In the genomic region with DNA sequence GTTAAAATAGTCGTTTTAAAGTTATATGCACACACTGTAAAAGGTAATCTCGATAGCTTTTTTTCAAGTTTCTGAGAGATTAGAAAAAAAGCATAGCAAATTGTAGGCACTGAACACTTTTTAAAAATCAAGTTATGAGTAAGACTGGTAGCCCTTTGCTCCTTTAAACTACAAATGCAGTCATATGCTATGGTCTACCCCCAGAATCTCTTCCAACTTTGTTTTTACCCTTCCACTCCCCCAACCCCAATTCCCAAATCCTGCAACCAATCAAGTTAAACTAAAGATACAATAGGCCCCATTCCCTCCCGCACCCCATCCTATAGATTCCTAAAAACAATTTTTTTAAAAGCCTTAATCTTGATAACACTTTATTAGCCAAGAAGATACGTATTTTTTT, we compare ENCODE assay signal across 8 cellular contexts. TPM values are rescaled to one million over a fixed set of nuclear protein-coding genes. Genes with fewer than 3 reads are reported as not detected.
A peak's percentile ranks its signal among the peaks of the same experiment; 100 is the strongest.
DNase-seq lines count a peak whose midpoint lies in the region; ATAC-seq, FAIRE-seq and TF ChIP-seq lines count a peak whose summit lies in the region.

No MANE protein-coding gene starts in this region.

- in situ Hi-C loops in astrocyte of the spinal cord (cut with HindIII; ENCODE audit: low sequenced_read_pairs), result no loop called here

- WGBS in spleen, 5 donors, result 40 to 47% (median 44%) methylated on average over 4 of the region's 4 CpGs
- WGBS in testis, 2 donors, result 16 to 24% methylated on average over 4 of the region's 4 CpGs

- FAIRE-seq in kidney (lab: Jason Lieb, UNC), result no peak

- H3K4me1 ChIP-seq in kidney (ENCODE audit: control insufficient read depth in 1 of 2, insufficient read depth in 1 of 2, low read depth in 1 of 2, low read length in 2 of 2) (peaks cover 5 to 9% of the 10 kb centered on the region in 2 donors), spleen (peaks cover 0 to 70% (median 27%) of the 10 kb centered on the region in 6 donors), testis (peaks cover 15% of the 10 kb centered on the region)

- TF ChIP-seq CTCF in HFF-Myc (IDR thresholded peaks at IDR 0.05; ENCODE audit: low read depth, low read length, missing control alignments) (no peak), astrocyte of the spinal cord (IDR thresholded peaks at IDR 0.05; ENCODE audit: low read depth, low read length) (no peak), kidney (IDR thresholded peaks at IDR 0.05; ENCODE audit: borderline replicate concordance, extremely low read depth, insufficient read depth) (no peak), spleen (IDR thresholded peaks at IDR 0.05 in 8 of 11, conservative IDR thresholded peaks at IDR 0.05 in 3 of 11) (no peak), testis (IDR thresholded peaks at IDR 0.05) (no peak)

- H3K9me3 ChIP-seq in kidney (ENCODE audit: control insufficient read depth in 1 of 2, low read length in 2 of 2) (no peaks in the 10 kb centered on the region), spleen (no peaks in the 10 kb centered on the region), testis (no peaks in the 10 kb centered on the region)

- H3K27me3 ChIP-seq in spleen (replicated peaks in 1 of 7) (peaks cover 0 to 8% (median 0%) of the 10 kb centered on the region in 7 donors), testis (no peaks in the 10 kb centered on the region)

- TF ChIP-seq POLR2A in spleen (IDR thresholded peaks at IDR 0.05) (no peak), testis (IDR thresholded peaks at IDR 0.05) (no peak)

- intact Hi-C loops in kidney (cut with DNase I) (no loop called here), spleen (cut with DNase I; ENCODE audit: low total_unique reads) (no loop called here), testis (cut with DNase I; ENCODE audit: low total_unique reads) (no loop called here)

- ATAC-seq in GM21737 (IDR thresholded peaks at IDR 0.05; ENCODE audit: unreplicated experiment), result no peak

- H3K4me3 ChIP-seq in HFF-Myc (replicated peaks; ENCODE audit: low read depth, low read length) (peak overlapping the region; percentile 72), astrocyte of the spinal cord (ENCODE audit: low read depth, low read length) (peak overlapping the region; percentile 58), kidney (ENCODE audit: low read length in 2 of 2) (peak overlapping the region; percentile 89 to 90), spleen (peak overlapping the region in 6 of 8 donors; percentile 56 to 77 (median 62)), testis (peak overlapping the region in 1 of 2 donors; percentile 78)

- peak overlapping the region; percentile 2 to 98 for H3K9ac ChIP-seq in kidney (ENCODE audit: low read length in 2 of 2)

- H3K27ac ChIP-seq in kidney (ENCODE audit: low read depth in 2 of 2, low read length in 2 of 2) (no peak overlapping the region), spleen (peak overlapping the region in 6 of 8 donors; percentile 93 to 98 (median 96)), testis (peak overlapping the region in 1 of 2 donors; percentile 99)

- DNase-seq in HFF-Myc (ENCODE audit: extremely low read depth, low read depth) (no peak), astrocyte of the spinal cord (ENCODE audit: low read depth, low spot score) (no peak), kidney (no peak), spleen (no peak), HCEC 1CT (no peak), testis (no peak), AML-193 (lab: John Stamatoyannopoulos, UW) (no peak)

- no peaks in the 10 kb centered on the region for H3K36me3 ChIP-seq in kidney (ENCODE audit: control insufficient read depth in 1 of 2, insufficient read depth in 2 of 2, low read length in 2 of 2)
- H3K36me3 ChIP-seq in spleen, result no peaks in the 10 kb centered on the region
- H3K36me3 ChIP-seq in testis (ENCODE audit: low read depth, missing control alignments), result no peaks in the 10 kb centered on the region

RNA-seq across cellular contexts. Expression of a gene that starts 0.7 kb away (rescaled TPM):
- total RNA-seq in kidney, result 87.3 TPM
- 5.1 TPM for polyA plus RNA-seq in kidney (ENCODE audit: insufficient read depth, low read depth, low replicate concordance)
- total RNA-seq in spleen, result 100 to 1,000 TPM in 3 of 7 donors, 10 to 100 TPM in 4; 75.4 to 158 (median 95.7) TPM
- polyA plus RNA-seq in spleen, result 1 to 10 TPM; 5.6 to 8.6 (median 7.1) TPM
- total RNA-seq in testis, result 100 to 1,000 TPM; 119 to 132 TPM
- 23.5 TPM for polyA plus RNA-seq in testis (ENCODE audit: insufficient read depth, low read depth, low replicate concordance)

Comparison
In these comparisons a context has a peak if more than half of its experiments do, and no peak if none do; other contexts are left out.
1. H3K27ac ChIP-seq: peak in spleen (6 of 8); none in kidney (0 of 2).